Comparison of ENCODE assay signal across 19 cellular contexts in genomic region chr6:43896474-43896873, GRCh38.
A peak's percentile ranks its signal among the peaks of the same experiment; 100 is the strongest.
DNase-seq lines count a peak whose midpoint lies in the region; ATAC-seq, FAIRE-seq and TF ChIP-seq lines count a peak whose summit lies in the region.
"Had no signal": no experiment of that assay in that cellular context is flagged by ENCODE, and none has a peak within 500 bp of the region (broad histone marks: within the 10 kb centered on the region; RNA-seq: fewer than 3 reads in every experiment).

No MANE protein-coding gene starts in this region.

- H3K27me3 Mint-ChIP-seq in glutamatergic neuron (ENCODE audit: unreplicated experiment): peaks cover 3% of the 10 kb centered on the region
- peaks cover 56% of the 10 kb centered on the region for H3K27me3 Mint-ChIP-seq in nephron progenitor cell (ENCODE audit: low read depth, poor library complexity)

- H3K27ac ChIP-seq in BLaER1: peak overlapping the region; percentile 24; the same call in 1 of the 2 replicates
- no peak overlapping the region for H3K27ac ChIP-seq in K562 (ENCODE audit: extremely low read depth, low read depth, low read length)
- no peak overlapping the region for H3K27ac ChIP-seq in suprapubic skin
- H3K27ac ChIP-seq: 22Rv1, A549, GM23248, HL-60 had no signal

- H3K9ac ChIP-seq in BLaER1 (no peak overlapping the region), K562 (ENCODE audit: insufficient read depth in 1 of 2, low read depth in 2 of 2, low read length in 2 of 2) (no peak overlapping the region)
- H3K9ac ChIP-seq: GM23248 had no signal

- H3K4me1 Mint-ChIP-seq in glutamatergic neuron (ENCODE audit: low read depth, unreplicated experiment) (peaks cover 10% of the 10 kb centered on the region), nephron progenitor cell (peaks cover 15% of the 10 kb centered on the region)

- H3K36me3 Mint-ChIP-seq in glutamatergic neuron (ENCODE audit: unreplicated experiment) (peaks cover 4% of the 10 kb centered on the region), nephron progenitor cell (ENCODE audit: low read depth) (no peaks in the 10 kb centered on the region)
- H3K36me3 Mint-ChIP-seq: CD8-positive, alpha-beta T cell had no signal

- H3K4me3 Mint-ChIP-seq in glutamatergic neuron (ENCODE audit: unreplicated experiment): no peak overlapping the region
- no peak overlapping the region for H3K4me3 Mint-ChIP-seq in nephron progenitor cell
- H3K4me3 Mint-ChIP-seq: CD8-positive, alpha-beta T cell had no signal

- CTCF ChIA-PET in K562 (lab: Yijun Ruan, JAX; ENCODE audit: low intra/inter-chr PET ratio): no interaction called here

- TF ChIP-seq RAD21 in K562 (CRISPR knock-in tag; conservative IDR thresholded peaks at IDR 0.05 in 1 of 2, IDR thresholded peaks at IDR 0.05 in 1 of 2): no peak

- TF ChIP-seq POLR2A in K562 (conservative IDR thresholded peaks at IDR 0.05) (no peak), suprapubic skin (IDR thresholded peaks at IDR 0.05) (no peak)

- no peak for ATAC-seq in K562
- ATAC-seq: A549; CD8-positive, alpha-beta T cell had no signal

- DNase-seq in DMS79 treated with DMSO at 0.1 percent for 48 hours (lab: John Stamatoyannopoulos, UW): peak; percentile 68
- DNase-seq in DMS79 (lab: John Stamatoyannopoulos, UW): no peak
- peak in 3 of 4 experiments; percentile 45 to 50 (median 46) for DNase-seq in K562 (ENCODE audit: extremely low read depth in 1 of 4, low spot score in 3 of 4)
- DNase-seq in glutamatergic neuron: no peak
- DNase-seq in nephron progenitor cell: no peak
- DNase-seq in suprapubic skin (ENCODE audit: low spot score in 2 of 2): no peak
- DNase-seq: AML-193; Calu3; CD8-positive, alpha-beta T cell; GM23248; IMR-90 had no signal

- FAIRE-seq in K562 (lab: Jason Lieb, UNC): no peak
- FAIRE-seq: A549, G401.6, GM12891, GM19239 had no signal

- H3K4me1 ChIP-seq in BLaER1: peaks cover 48% of the 10 kb centered on the region
- peaks cover 7 to 16% of the 10 kb centered on the region in 2 experiments; a peak in 4 of 5 replicates for H3K4me1 ChIP-seq in K562 (replicated peaks in 1 of 2; ENCODE audit: control insufficient read depth in 2 of 2, insufficient read depth in 2 of 2, low read length in 2 of 2)
- H3K4me1 ChIP-seq in suprapubic skin: no peaks in the 10 kb centered on the region
- H3K4me1 ChIP-seq: A549, HAP-1 had no signal

- H3K9me3 ChIP-seq in BLaER1 (peaks cover 6% of the 10 kb centered on the region; the same call in 1 of the 2 replicates), K562 (replicated peaks; ENCODE audit: control insufficient read depth, insufficient read depth, low read depth, low read length) (no peaks in the 10 kb centered on the region), suprapubic skin (no peaks in the 10 kb centered on the region)
- H3K9me3 ChIP-seq: A549, HAP-1 had no signal

- H3K27me3 ChIP-seq in BLaER1 (no peaks in the 10 kb centered on the region), K562 (ENCODE audit: control insufficient read depth in 2 of 2, insufficient read depth in 2 of 2, low read length in 2 of 2) (no peaks in the 10 kb centered on the region), suprapubic skin (peaks cover 6% of the 10 kb centered on the region)

- H3K4me2 ChIP-seq in BLaER1 (peak overlapping the region; percentile 75; the same call in 1 of the 2 replicates), K562 (ENCODE audit: insufficient read depth, low read length) (no peak overlapping the region)
- H3K4me2 ChIP-seq: A549 had no signal

- H3K27ac Mint-ChIP-seq in glutamatergic neuron (ENCODE audit: unreplicated experiment) (peak overlapping the region; percentile 8), nephron progenitor cell (no peak overlapping the region)
- H3K27ac Mint-ChIP-seq: CD8-positive, alpha-beta T cell had no signal

- no peaks in the 10 kb centered on the region for H3K36me3 ChIP-seq in BLaER1
- H3K36me3 ChIP-seq in K562 (ENCODE audit: control insufficient read depth, insufficient read depth, low read length): no peaks in the 10 kb centered on the region
- no peaks in the 10 kb centered on the region for H3K36me3 ChIP-seq in suprapubic skin
- H3K36me3 ChIP-seq: HAP-1 had no signal

- no peak overlapping the region for H3K4me3 ChIP-seq in BLaER1
- H3K4me3 ChIP-seq in K562: no peak overlapping the region
- H3K4me3 ChIP-seq in suprapubic skin: no peak overlapping the region
- H3K4me3 ChIP-seq: A549, GM23248, HAP-1 had no signal

- H3K9me1 ChIP-seq in K562 (ENCODE audit: control insufficient read depth, insufficient read depth, low read length): no peaks in the 10 kb centered on the region

- intact Hi-C loops in K562 (cut with micrococcal nuclease): no loop called here

- 23% methylated on average over 5 of the region's 5 CpGs for WGBS in K562 (ENCODE audit: insufficient coverage, low coverage, missing lambda C conversion rate)
- 62% methylated on average over 5 of the region's 5 CpGs for WGBS in suprapubic skin

- TF ChIP-seq CTCF in K562 (IDR thresholded peaks at IDR 0.05 in 2 of 3, conservative IDR thresholded peaks at IDR 0.05 in 1 of 3; ENCODE audit: insufficient read depth in 2 of 3, low read depth in 1 of 3, low read length in 3 of 3) (no peak), glutamatergic neuron (IDR thresholded peaks at IDR 0.05; ENCODE audit: partially characterized antibody, unreplicated experiment) (no peak), nephron progenitor cell (IDR thresholded peaks at IDR 0.05) (no peak), suprapubic skin (IDR thresholded peaks at IDR 0.05) (no peak)

- H4K20me1 ChIP-seq in BLaER1 (no peaks in the 10 kb centered on the region), K562 (replicated peaks; ENCODE audit: control insufficient read depth, insufficient read depth, low read length) (no peaks in the 10 kb centered on the region)

- no peaks in the 10 kb centered on the region for H3K9me3 Mint-ChIP-seq in glutamatergic neuron (ENCODE audit: unreplicated experiment)
- H3K9me3 Mint-ChIP-seq in nephron progenitor cell: no peaks in the 10 kb centered on the region
- H3K9me3 Mint-ChIP-seq: CD8-positive, alpha-beta T cell had no signal

- no peaks in the 10 kb centered on the region for H3K79me2 ChIP-seq in K562 (ENCODE audit: control insufficient read depth, insufficient read depth, low read length)

- no TSS peak for BruUV-seq in K562 (replicated peaks; lab: Mats Ljungman, UMichigan)

- TF ChIP-seq EP300 in K562 (IDR thresholded peaks at IDR 0.05; ENCODE audit: low read length) (no peak), suprapubic skin (IDR thresholded peaks at IDR 0.05) (no peak)

- H2AFZ ChIP-seq in K562 (ENCODE audit: low read depth, low read length): no peak overlapping the region
- H2AFZ ChIP-seq: GM23248 had no signal

- POLR2A ChIA-PET in K562 (lab: Yijun Ruan, JAX): interaction anchor here (1.0 kb wide), 1 partner anchor 8 kb away, joined by 3 read pairs; no protein-coding TSS in a partner anchor

- in situ Hi-C loops in K562 (cut with MboI): no loop called here

TF ChIP-seq in K562, 482 proteins besides CTCF, POLR2A, EP300 and RAD21:
- TF ChIP-seq RAD51 (IDR thresholded peaks at IDR 0.05; ENCODE audit: borderline replicate concordance, low read depth) (peak; percentile 24; the same call in 1 of the 2 replicates), ZNF740 (CRISPR knock-in tag; IDR thresholded peaks at IDR 0.05) (no peak), ZNF740 (tag; IDR thresholded peaks at IDR 0.05) (no peak)
- TF ChIP-seq, protein P1, sequence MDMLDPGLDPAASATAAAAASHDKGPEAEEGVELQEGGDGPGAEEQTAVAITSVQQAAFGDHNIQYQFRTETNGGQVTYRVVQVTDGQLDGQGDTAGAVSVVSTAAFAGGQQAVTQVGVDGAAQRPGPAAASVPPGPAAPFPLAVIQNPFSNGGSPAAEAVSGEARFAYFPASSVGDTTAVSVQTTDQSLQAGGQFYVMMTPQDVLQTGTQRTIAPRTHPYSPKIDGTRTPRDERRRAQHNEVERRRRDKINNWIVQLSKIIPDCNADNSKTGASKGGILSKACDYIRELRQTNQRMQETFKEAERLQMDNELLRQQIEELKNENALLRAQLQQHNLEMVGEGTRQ (CRISPR knock-in tag; IDR thresholded peaks at IDR 0.05): 0 out of 2 replicates have a peak, but pooled peaks have one; percentile 26

Comparison
In these comparisons a context has a peak if more than half of its experiments do, and no peak if none do; other contexts are left out.
1. DNase-seq: peak in DMS79 treated with DMSO at 0.1 percent for 48 hours (single experiment) and K562 (3 of 4); none in DMS79 (single experiment), glutamatergic neuron (single experiment), nephron progenitor cell (single experiment) and suprapubic skin (0 of 2).